ENCODE assay signal across 20 cellular contexts in the genomic region with DNA sequence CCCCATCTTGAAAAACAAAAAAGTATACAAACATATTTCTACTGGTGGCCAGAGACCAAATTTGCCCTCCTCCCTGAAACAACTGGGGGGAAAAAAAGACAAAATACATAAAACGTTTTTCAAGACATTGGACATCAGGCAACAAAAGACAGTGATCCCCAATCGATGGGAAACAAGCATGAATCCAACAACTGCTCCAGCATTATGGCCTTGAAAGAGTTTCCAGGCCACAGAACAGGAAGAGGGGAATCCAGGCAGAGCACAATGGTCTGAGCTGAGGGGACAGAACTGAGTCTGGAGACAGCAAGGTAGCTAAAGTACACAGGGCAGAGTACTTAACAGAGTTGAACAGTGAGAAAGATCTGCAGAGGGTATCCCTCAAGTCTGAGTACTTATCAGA. TPM values are rescaled to one million over a fixed set of nuclear protein-coding genes. Genes with fewer than 3 reads are reported as not detected.
DNase-seq lines count a peak whose midpoint lies in the region; ATAC-seq and TF ChIP-seq lines count a peak whose summit lies in the region.
"Had no signal": no experiment of that assay in that cellular context is flagged by ENCODE, and none has a peak within 500 bp of the region (broad histone marks: within the 10 kb centered on the region; RNA-seq: fewer than 3 reads in every experiment).

No MANE protein-coding gene starts in this region.

- no peak for ATAC-seq in GM21381 (IDR thresholded peaks at IDR 0.05; ENCODE audit: unreplicated experiment)
- ATAC-seq: activated naive CD4-positive, alpha-beta T cell treated with anti-CD3 and anti-CD28 coated beads, Interleukin-2, amount 50 U/mL, for 72 hours; left cardiac atrium; mucosa of descending colon; psoas muscle had no signal

- H3K27me3 ChIP-seq in CD8-positive, alpha-beta memory T cell (ENCODE audit: insufficient read depth, low read length, poor library complexity, severe bottlenecking): no peaks in the 10 kb centered on the region
- H3K27me3 ChIP-seq in Loucy (ENCODE audit: insufficient read depth, low read length, poor library complexity, severe bottlenecking): no peaks in the 10 kb centered on the region

- H3K4me1 Mint-ChIP-seq in CD8-positive, alpha-beta memory T cell: peaks cover 25 to 40% (median 37%) of the 10 kb centered on the region in 3 donors
- H3K4me1 Mint-ChIP-seq in endothelial cell (ENCODE audit: unreplicated experiment): peaks cover 26% of the 10 kb centered on the region

- CTCF ChIA-PET in CD8-positive, alpha-beta memory T cell (lab: Charles Lee): no interaction called here

- no peaks in the 10 kb centered on the region for H3K9me3 Mint-ChIP-seq in CD8-positive, alpha-beta memory T cell
- no peaks in the 10 kb centered on the region for H3K9me3 Mint-ChIP-seq in endothelial cell (ENCODE audit: unreplicated experiment)
- H3K9me3 Mint-ChIP-seq: activated CD4-positive, alpha-beta T cell treated with anti-CD3 and anti-CD28 coated beads, Interleukin-2, amount 10 ng/mL, durations not matched to agents 24 days and 14 days; activated naive CD4-positive, alpha-beta T cell treated with anti-CD3 and anti-CD28 coated beads, Interleukin-2, amount 50 U/mL, for 72 hours; stimulated activated naive CD8-positive, alpha-beta T cell treated with anti-CD3 and anti-CD28 coated beads, Interleukin-15, Interleukin-2, amounts not matched to agents 100 ng/mL and 50 ng/mL, for 24 hours had no signal

- H4K20me1 ChIP-seq in Loucy (ENCODE audit: insufficient read depth, low read length, poor library complexity, severe bottlenecking): peaks cover 65% of the 10 kb centered on the region

- H3K9me3 ChIP-seq in CD8-positive, alpha-beta memory T cell (ENCODE audit: low read length): no peaks in the 10 kb centered on the region
- H3K9me3 ChIP-seq in Loucy (ENCODE audit: insufficient read depth, low read depth, low read length): no peaks in the 10 kb centered on the region
- H3K9me3 ChIP-seq: mucosa of descending colon, psoas muscle had no signal

- no peaks in the 10 kb centered on the region for H3F3A ChIP-seq in Loucy (ENCODE audit: low read depth)

- H2AFZ ChIP-seq in Loucy (ENCODE audit: low read length): no peak overlapping the region

- H3K27ac ChIP-seq in CD8-positive, alpha-beta memory T cell (ENCODE audit: low read depth, low read length): no peak overlapping the region
- H3K27ac ChIP-seq: psoas muscle had no signal

- peak overlapping the region; percentile 80 for H3K4me2 ChIP-seq in Loucy (ENCODE audit: low read depth, low read length, poor library complexity, severe bottlenecking)

- H3K36me3 Mint-ChIP-seq in CD8-positive, alpha-beta memory T cell: peaks cover 0 to 7% (median 0%) of the 10 kb centered on the region in 3 donors
- H3K36me3 Mint-ChIP-seq in endothelial cell (ENCODE audit: low read depth, unreplicated experiment): no peaks in the 10 kb centered on the region

- H3K79me2 ChIP-seq in Loucy (ENCODE audit: insufficient read depth, low read length): peaks cover 97% of the 10 kb centered on the region

- H3K4me1 ChIP-seq in CD8-positive, alpha-beta memory T cell (ENCODE audit: insufficient read depth, low read length): peaks cover 7% of the 10 kb centered on the region
- H3K4me1 ChIP-seq in Loucy (ENCODE audit: insufficient read depth, low read length, poor library complexity, severe bottlenecking): peaks cover 48% of the 10 kb centered on the region

- no peak for DNase-seq in CD8-positive, alpha-beta memory T cell
- no peak for DNase-seq in endothelial cell (ENCODE audit: low spot score)
- DNase-seq in pons (ENCODE audit: low spot score): peak; percentile 50
- no peak for DNase-seq in effector CD8-positive, alpha-beta T cell (lab: John Stamatoyannopoulos, UW)
- DNase-seq in stimulated activated naive CD4-positive, alpha-beta T cell treated with Interleukin-2 at 50 U/mL for 16 hours (lab: John Stamatoyannopoulos, UW): no peak
- no peak for DNase-seq in DMS 273 (lab: John Stamatoyannopoulos, UW; ENCODE audit: unreplicated experiment)
- DNase-seq: activated CD4-positive, alpha-beta T cell treated with anti-CD3 and anti-CD28 coated beads, Interleukin-2, amount 10 ng/mL, durations not matched to agents 24 days and 14 days; Kasumi-1; left cardiac atrium; mucosa of descending colon; NCI-H1694 treated with DMSO at 0.1 percent for 48 hours; NCI-H446; psoas muscle; SIG-M5; stimulated activated CD4-positive, alpha-beta T cell treated with anti-CD3 and anti-CD28 coated beads, Interleukin-12 subunit alpha, Interleukin-12 subunit beta, amount 100 ng/mL, for 4 hours; T-helper 9 cell had no signal

- peak overlapping the region; percentile 60 for H3K9ac ChIP-seq in Loucy (ENCODE audit: low read depth, low read length, poor library complexity, severe bottlenecking)

- no peaks in the 10 kb centered on the region for H3K36me3 ChIP-seq in CD8-positive, alpha-beta memory T cell (ENCODE audit: insufficient read depth, low read length)
- no peaks in the 10 kb centered on the region for H3K36me3 ChIP-seq in Loucy (ENCODE audit: insufficient read depth, low read length)

- peaks cover 0 to 8% of the 10 kb centered on the region in 2 donors for H3K27me3 Mint-ChIP-seq in CD8-positive, alpha-beta memory T cell
- H3K27me3 Mint-ChIP-seq in endothelial cell (ENCODE audit: unreplicated experiment): peaks cover 9% of the 10 kb centered on the region

- H3K4me3 Mint-ChIP-seq in CD8-positive, alpha-beta memory T cell: peak overlapping the region in 1 of 7 donors; percentile 40
- no peak overlapping the region for H3K4me3 Mint-ChIP-seq in endothelial cell (ENCODE audit: unreplicated experiment)
- H3K4me3 Mint-ChIP-seq: activated CD4-positive, alpha-beta T cell treated with anti-CD3 and anti-CD28 coated beads, Interleukin-2, amount 10 ng/mL, durations not matched to agents 24 days and 14 days; stimulated activated naive CD8-positive, alpha-beta T cell treated with anti-CD3 and anti-CD28 coated beads, Interleukin-15, Interleukin-2, amounts not matched to agents 100 ng/mL and 50 ng/mL, for 24 hours had no signal

- H3K4me3 ChIP-seq in CD8-positive, alpha-beta memory T cell (ENCODE audit: low read length): no peak overlapping the region
- H3K4me3 ChIP-seq in Loucy (ENCODE audit: low read length, poor library complexity, severe bottlenecking): peak overlapping the region; percentile 84
- H3K4me3 ChIP-seq: mucosa of descending colon, psoas muscle had no signal

- H3K9me2 ChIP-seq in Loucy (replicated peaks; ENCODE audit: low read depth, low read length): no peaks in the 10 kb centered on the region

- TF ChIP-seq CTCF in Loucy (conservative IDR thresholded peaks at IDR 0.05; ENCODE audit: low read length) (no peak), endothelial cell (IDR thresholded peaks at IDR 0.05; ENCODE audit: unreplicated experiment) (no peak)

- H3K27ac Mint-ChIP-seq in CD8-positive, alpha-beta memory T cell: peak overlapping the region in 6 of 8 donors; percentile 5 to 71 (median 17)
- H3K27ac Mint-ChIP-seq in endothelial cell (ENCODE audit: unreplicated experiment): peak overlapping the region; percentile 1
- H3K27ac Mint-ChIP-seq: activated CD4-positive, alpha-beta T cell treated with anti-CD3 and anti-CD28 coated beads, Interleukin-2, amount 10 ng/mL, durations not matched to agents 24 days and 14 days; activated naive CD4-positive, alpha-beta T cell treated with anti-CD3 and anti-CD28 coated beads, Interleukin-2, amount 50 U/mL, for 72 hours; stimulated activated naive CD8-positive, alpha-beta T cell treated with anti-CD3 and anti-CD28 coated beads, Interleukin-15, Interleukin-2, amounts not matched to agents 100 ng/mL and 50 ng/mL, for 24 hours had no signal

- POLR2A ChIA-PET in CD8-positive, alpha-beta memory T cell (lab: Charles Lee): no interaction called here

RNA-seq across cellular contexts. Expression of gene CCDC88A, which starts 4.4 kb away (rescaled TPM):
- total RNA-seq in CD8-positive, alpha-beta memory T cell: 10 to 100 TPM in 1 of 2 experiments, 1 to 10 TPM in 1; 9.5 to 10.7 TPM
- polyA plus RNA-seq in CD8-positive, alpha-beta memory T cell: 9.5 TPM
- 98.7 TPM for total RNA-seq in endothelial cell (ENCODE audit: unreplicated experiment)
